1 cellular context compared by ENCODE assay signal in genomic region chr11:65083834-65084597, GRCh38.
TF ChIP-seq lines count a peak whose summit lies in the region.

Gene CDCA5, minus strand, starts transcription at chr11:65084040. Its CDS starts 62 bp downstream, at chr11:65083978.
Gene ZFPL1, plus strand, starts transcription at chr11:65084222. Its CDS starts 477 bp downstream, at chr11:65084699.

TF ChIP-seq in HepG2, 621 proteins besides CTCF, POLR2A, EP300 and RAD21 (continued from another document and continues in another):
- peak; percentile 83 for TF ChIP-seq ZBTB40 (IDR thresholded peaks at IDR 0.05)
- TF ChIP-seq ZBTB40 (CRISPR knock-in tag; IDR thresholded peaks at IDR 0.05): peak; percentile 98
- TF ChIP-seq ZNF639 (CRISPR knock-in tag; conservative IDR thresholded peaks at IDR 0.05): peak; percentile 79; the same call in 1 of the 2 replicates
- peak; percentile 91 for TF ChIP-seq ZNF589 (CRISPR knock-in tag; conservative IDR thresholded peaks at IDR 0.05)
- TF ChIP-seq SMYD3 (CRISPR knock-in tag; IDR thresholded peaks at IDR 0.05): no peak
- TF ChIP-seq ZNF775 (CRISPR knock-in tag; IDR thresholded peaks at IDR 0.05; ENCODE audit: borderline replicate concordance): 0 out of 2 replicates have a peak, but pooled peaks have one; percentile 28
- peak; percentile 100 for TF ChIP-seq TFDP1 (CRISPR knock-in tag; IDR thresholded peaks at IDR 0.05; ENCODE audit: borderline replicate concordance)
- TF ChIP-seq SIX1 (CRISPR knock-in tag; IDR thresholded peaks at IDR 0.05; ENCODE audit: borderline replicate concordance): no peak
- no peak for TF ChIP-seq ZNF766 (CRISPR knock-in tag; IDR thresholded peaks at IDR 0.05; ENCODE audit: borderline replicate concordance)
- TF ChIP-seq ZNF124 (CRISPR knock-in tag; IDR thresholded peaks at IDR 0.05): peak; percentile 53
- peak; percentile 77 for TF ChIP-seq SP2 (CRISPR knock-in tag; IDR thresholded peaks at IDR 0.05)
- TF ChIP-seq MXD3 (CRISPR knock-in tag; IDR thresholded peaks at IDR 0.05): peak; percentile 72; the same call in 1 of the 2 replicates
- TF ChIP-seq MZF1 (CRISPR knock-in tag; IDR thresholded peaks at IDR 0.05; ENCODE audit: borderline replicate concordance): no peak
- TF ChIP-seq MAF1 (CRISPR knock-in tag; IDR thresholded peaks at IDR 0.05; ENCODE audit: borderline replicate concordance): no peak
- TF ChIP-seq RXRA (CRISPR knock-in tag; IDR thresholded peaks at IDR 0.05): no peak; the same call in 1 of the 2 replicates
- peak; percentile 99 for TF ChIP-seq KDM5A (IDR thresholded peaks at IDR 0.05; ENCODE audit: borderline replicate concordance, low read length)
- 0 out of 2 replicates have a peak, but pooled peaks have one; percentile 27 for TF ChIP-seq ZNF317 (CRISPR knock-in tag; IDR thresholded peaks at IDR 0.05)
- no peak for TF ChIP-seq NPAS2 (CRISPR knock-in tag; IDR thresholded peaks at IDR 0.05; ENCODE audit: borderline replicate concordance)
- TF ChIP-seq MTF1 (CRISPR knock-in tag; IDR thresholded peaks at IDR 0.05): no peak
- no peak; the same call in 1 of the 2 replicates for TF ChIP-seq MIXL1 (CRISPR knock-in tag; IDR thresholded peaks at IDR 0.05)
- no peak for TF ChIP-seq MLX (CRISPR knock-in tag; IDR thresholded peaks at IDR 0.05)
- TF ChIP-seq ZNF768 (CRISPR knock-in tag; IDR thresholded peaks at IDR 0.05): peak; percentile 18; the same call in 1 of the 2 replicates
- peak; percentile 85 for TF ChIP-seq ZNF605 (CRISPR knock-in tag; IDR thresholded peaks at IDR 0.05)
- no peak for TF ChIP-seq FOXA1 (IDR thresholded peaks at IDR 0.05)
- 0 out of 2 replicates have a peak, but pooled peaks have one; percentile 5 for TF ChIP-seq FOXA1 (CRISPR knock-in tag; IDR thresholded peaks at IDR 0.05)
- TF ChIP-seq LRRFIP1 (CRISPR knock-in tag; conservative IDR thresholded peaks at IDR 0.05): no peak
- TF ChIP-seq RXRB (CRISPR knock-in tag; IDR thresholded peaks at IDR 0.05; ENCODE audit: borderline replicate concordance): peak; percentile 39; the same call in 1 of the 2 replicates
- peak; percentile 67; the same call in 1 of the 2 replicates for TF ChIP-seq ZNF281 (CRISPR knock-in tag; IDR thresholded peaks at IDR 0.05; ENCODE audit: borderline replicate concordance)
- peak; percentile 100 for TF ChIP-seq E2F5 (CRISPR knock-in tag; conservative IDR thresholded peaks at IDR 0.05)
- no peak for TF ChIP-seq SUZ12 (IDR thresholded peaks at IDR 0.05; ENCODE audit: low read depth, low read length)
- peak; percentile 98 for TF ChIP-seq YEATS2 (CRISPR knock-in tag; IDR thresholded peaks at IDR 0.05; ENCODE audit: borderline replicate concordance)
- TF ChIP-seq SOX13 (IDR thresholded peaks at IDR 0.05): no peak
- TF ChIP-seq SOX13 (CRISPR knock-in tag; conservative IDR thresholded peaks at IDR 0.05 in 1 of 2, IDR thresholded peaks at IDR 0.05 in 1 of 2): peak in 1 of 2 experiments; percentile 38; a peak in 1 of 4 replicates
- peak; percentile 60 for TF ChIP-seq THRA (CRISPR knock-in tag; IDR thresholded peaks at IDR 0.05; ENCODE audit: borderline replicate concordance)
- TF ChIP-seq ZSCAN22 (CRISPR knock-in tag; IDR thresholded peaks at IDR 0.05): no peak
- peak; percentile 97 for TF ChIP-seq BORCS8-MEF2B (CRISPR knock-in tag; IDR thresholded peaks at IDR 0.05)
- no peak for TF ChIP-seq SMARCC2 (IDR thresholded peaks at IDR 0.05)
- 0 out of 2 replicates have a peak, but pooled peaks have one; percentile 21 for TF ChIP-seq HES4 (CRISPR knock-in tag; IDR thresholded peaks at IDR 0.05; ENCODE audit: borderline replicate concordance)
- TF ChIP-seq ZNF629 (CRISPR knock-in tag; conservative IDR thresholded peaks at IDR 0.05): no peak
- peak; percentile 42; the same call in 1 of the 2 replicates for TF ChIP-seq ZNF343 (CRISPR knock-in tag; IDR thresholded peaks at IDR 0.05)
- TF ChIP-seq ZNF749 (CRISPR knock-in tag; IDR thresholded peaks at IDR 0.05; ENCODE audit: borderline replicate concordance): 0 out of 2 replicates have a peak, but pooled peaks have one; percentile 65
